In genomic region chr9:74496819-74497749, GRCh38 we compare ENCODE assay signal across 8 cellular contexts. TPM values are rescaled to one million over a fixed set of nuclear protein-coding genes. Genes with fewer than 3 reads are reported as not detected.
A peak's percentile ranks its signal among the peaks of the same experiment; 100 is the strongest.
DNase-seq lines count a peak whose midpoint lies in the region; ATAC-seq, FAIRE-seq and TF ChIP-seq lines count a peak whose summit lies in the region.

Gene RORB, plus strand, starts transcription at chr9:74497335. Its CDS starts 642 bp downstream, at chr9:74497977.

- peak; percentile 24 for DNase-seq in GM06990 (ENCODE audit: extremely low read depth, insufficient read length)
- peak; percentile 33 for DNase-seq in SW480 (ENCODE audit: low spot score)
- peak; percentile 89 for DNase-seq in ecto neural progenitor cell (ENCODE audit: low spot score)
- no peak for DNase-seq in HepG2 (ENCODE audit: low spot score)
- peak; percentile 18 for DNase-seq in stimulated activated CD8-positive, alpha-beta memory T cell treated with anti-CD3 and anti-CD28 coated beads, Interleukin-12 subunit alpha, Interleukin-12 subunit beta, amount 100 ng/mL, for 1 hour (ENCODE audit: low read depth)
- no peak for DNase-seq in erythroblast (lab: John Stamatoyannopoulos, UW)

- TF ChIP-seq POLR2A in HepG2 (IDR thresholded peaks at IDR 0.05; ENCODE audit: insufficient read depth in 1 of 2, low read depth in 2 of 2, low read length in 2 of 2) (no peak), erythroblast (IDR thresholded peaks at IDR 0.05; ENCODE audit: low read length) (no peak)

- no peak for FAIRE-seq in HepG2 (lab: Jason Lieb, UNC)

- H3K9me3 ChIP-seq in HUES48 (ENCODE audit: control insufficient read depth, insufficient read depth, low read length) (no peaks in the 10 kb centered on the region), HepG2 (ENCODE audit: low read length) (no peaks in the 10 kb centered on the region)

- H2AFZ ChIP-seq in HepG2 (ENCODE audit: low read length): no peak within 1 kb of the TSS

- H3K9ac ChIP-seq in HUES48 (ENCODE audit: low read depth, low read length) (0 out of 2 replicates have a peak within 1 kb of the TSS, but pooled peaks have one; percentile 23), HepG2 (ENCODE audit: insufficient read depth, low read depth, low read length) (no peak within 1 kb of the TSS)

- TF ChIP-seq CTCF in GM06990 (IDR thresholded peaks at IDR 0.05; ENCODE audit: insufficient read depth, low read length, poor library complexity, severe bottlenecking) (no peak), HepG2 (CRISPR knock-in tag; IDR thresholded peaks at IDR 0.05) (no peak)

- H3K27ac ChIP-seq in HUES48 (ENCODE audit: low read depth, low read length): no peak within 1 kb of the TSS
- no peak within 1 kb of the TSS for H3K27ac ChIP-seq in HepG2 (ENCODE audit: extremely low read length, insufficient read depth, low read length)

- H3K4me1 ChIP-seq in HUES48 (ENCODE audit: control insufficient read depth, insufficient read depth, low read length) (peaks cover 54% of the 10 kb centered on the region), HepG2 (ENCODE audit: insufficient read depth, low read length) (peaks cover 6% of the 10 kb centered on the region; the same call in 1 of the 2 replicates)

- no TSS peak for BruUV-seq in HepG2 (replicated peaks; lab: Mats Ljungman, UMichigan)

- in situ Hi-C loops in HepG2 (cut with HindIII; ENCODE audit: extremely low pct_ligation_motif_present, low pct_unique_long_range_greater_than_20kb): no loop called here

- 4% methylated on average over 33 of the region's 50 CpGs for WGBS in HepG2 (ENCODE audit: low lambda C conversion rate)

- CTCF ChIA-PET in HepG2 (lab: Yijun Ruan, JAX; ENCODE audit: low intra/inter-chr PET ratio, low total read pairs): no interaction called here

- POLR2A ChIA-PET in HepG2 (lab: Yijun Ruan, JAX): no interaction called here

- TF ChIP-seq RAD21 in HepG2 (CRISPR knock-in tag; IDR thresholded peaks at IDR 0.05): no peak

- ATAC-seq in GM21528 (IDR thresholded peaks at IDR 0.05; ENCODE audit: low FRiP score, unreplicated experiment) (peak; percentile 94), HepG2 (peak; percentile 93)

- no peaks in the 10 kb centered on the region for H3K79me2 ChIP-seq in HepG2 (ENCODE audit: insufficient read depth, low read length)

- TF ChIP-seq EP300 in HepG2 (IDR thresholded peaks at IDR 0.05; ENCODE audit: low read depth in 2 of 2, low read length in 2 of 2) (no peak), HepG2 (CRISPR knock-in tag; IDR thresholded peaks at IDR 0.05; ENCODE audit: borderline replicate concordance) (no peak)

- H3K4me3 ChIP-seq in GM06990 (replicated peaks; ENCODE audit: low read depth, low read length): peak within 1 kb of the TSS; percentile 57
- peak within 1 kb of the TSS; percentile 83 for H3K4me3 ChIP-seq in HUES48 (ENCODE audit: low read depth, low read length)
- peak within 1 kb of the TSS; percentile 36 to 66 (median 45); a peak in 4 of 6 replicates for H3K4me3 ChIP-seq in HepG2 (replicated peaks in 1 of 3; ENCODE audit: insufficient read depth in 1 of 3, low read depth in 2 of 3, low read length in 3 of 3)

- H3K27me3 ChIP-seq in GM06990 (replicated peaks; ENCODE audit: control insufficient read depth, insufficient read depth, low read length): peaks cover 6% of the 10 kb centered on the region
- H3K27me3 ChIP-seq in HUES48 (ENCODE audit: control insufficient read depth, insufficient read depth, low read length): peaks cover 53% of the 10 kb centered on the region
- peaks cover 4 to 36% of the 10 kb centered on the region in 2 experiments; a peak in 3 of 5 replicates for H3K27me3 ChIP-seq in HepG2 (ENCODE audit: control insufficient read depth in 1 of 2, insufficient read depth in 2 of 2, low read length in 2 of 2)

- intact Hi-C loops in HepG2 (cut with micrococcal nuclease; ENCODE audit: unreplicated experiment): no loop called here

- H3K4me2 ChIP-seq in HepG2 (ENCODE audit: low read depth, low read length): peak within 1 kb of the TSS; percentile 63

- no peaks in the 10 kb centered on the region for H4K20me1 ChIP-seq in HepG2 (ENCODE audit: insufficient read depth, low read length)

- no peaks in the 10 kb centered on the region for H3K36me3 ChIP-seq in GM06990 (ENCODE audit: control insufficient read depth, insufficient read depth, low read length)
- H3K36me3 ChIP-seq in HUES48 (ENCODE audit: control insufficient read depth, insufficient read depth, low read length): no peaks in the 10 kb centered on the region
- no peaks in the 10 kb centered on the region for H3K36me3 ChIP-seq in HepG2 (replicated peaks in 1 of 2; ENCODE audit: control insufficient read depth in 1 of 2, insufficient read depth in 2 of 2, low read length in 2 of 2)

TF ChIP-seq in HepG2, 621 proteins besides CTCF, POLR2A, EP300 and RAD21:
- TF ChIP-seq EZH2 (conservative IDR thresholded peaks at IDR 0.05; ENCODE audit: low read depth, low read length): peak; percentile 77; the same call in 1 of the 2 replicates
- 0 out of 2 replicates have a peak, but pooled peaks have one; percentile 26 for TF ChIP-seq GABPB1 (CRISPR knock-in tag; IDR thresholded peaks at IDR 0.05)
- no peak for TF ChIP-seq GTF2F1 (IDR thresholded peaks at IDR 0.05; ENCODE audit: low read length)
- 0 out of 2 replicates have a peak, but pooled peaks have one; percentile 20 for TF ChIP-seq NFYB (CRISPR knock-in tag; IDR thresholded peaks at IDR 0.05)

RNA-seq across cellular contexts. Expression of gene RORB, which starts in this region (rescaled TPM):
- not detected in 2 replicates for total RNA-seq in HepG2 (2016; rRNA removed; fragmentation: Illumina TruSeq; extraction: Trizol)
- total RNA-seq in HepG2 (2016; cell fraction: cytosol; rRNA removed; fragmentation: Illumina TruSeq; extraction: Trizol; ENCODE audit: low read depth): not detected in 2 replicates
- not detected in 2 replicates for total RNA-seq in HepG2 (2016; cell fraction: insoluble cytoplasmic fraction; rRNA removed; fragmentation: Illumina TruSeq; extraction: Trizol)
- not detected in 2 replicates for total RNA-seq in HepG2 (2016; cell fraction: membrane; rRNA removed; fragmentation: Illumina TruSeq; extraction: Trizol)
- total RNA-seq in HepG2 (2016; cell fraction: nucleus; rRNA removed; fragmentation: Illumina TruSeq; extraction: Trizol): not detected in 2 replicates
- polyA plus RNA-seq in HepG2 (2011; rRNA removed): not detected in 2 replicates
- polyA plus RNA-seq in HepG2 (2011; cell fraction: cytosol; rRNA removed): not detected in 2 replicates
- polyA plus RNA-seq in HepG2 (2011; cell fraction: nucleus; rRNA removed): not detected in 2 replicates
- polyA plus RNA-seq in HepG2 (2012): not detected in 2 replicates
- polyA plus RNA-seq in HepG2 (2016; cell fraction: cytosol; fragmentation: Illumina TruSeq; extraction: Trizol; ENCODE audit: low read depth): not detected in 2 replicates
- not detected in 2 replicates for polyA plus RNA-seq in HepG2 (2016; cell fraction: insoluble cytoplasmic fraction; fragmentation: Illumina TruSeq; extraction: Trizol; ENCODE audit: low read depth)
- not detected in 2 replicates for polyA plus RNA-seq in HepG2 (2016; cell fraction: membrane; fragmentation: Illumina TruSeq; extraction: Trizol; ENCODE audit: low read depth)
- not detected in 2 replicates for polyA plus RNA-seq in HepG2 (2016; cell fraction: nucleus; fragmentation: Illumina TruSeq; extraction: Trizol; ENCODE audit: insufficient read depth, low read depth)
- polyA minus RNA-seq in HepG2 (2011; rRNA and poly(A)+ RNA removed; ENCODE audit: low replicate concordance): 0.02 TPM in 1 of 2 replicates, not detected in the other
- not detected in 2 replicates for polyA minus RNA-seq in HepG2 (2011; cell fraction: cytosol; rRNA and poly(A)+ RNA removed)
- polyA minus RNA-seq in HepG2 (2011; cell fraction: nucleus; rRNA and poly(A)+ RNA removed): not detected in 2 replicates

Comparison
In these comparisons a context has a peak if more than half of its experiments do, and no peak if none do; other contexts are left out.
1. Peak in ATAC-seq, H3K4me3 ChIP-seq and H3K4me2 ChIP-seq in HepG2; RNA of the gene not detected or under 1 TPM.
2. DNase-seq: peak in GM06990 (single experiment), SW480 (single experiment), ecto neural progenitor cell (single experiment) and stimulated activated CD8-positive, alpha-beta memory T cell treated with anti-CD3 and anti-CD28 coated beads, Interleukin-12 subunit alpha, Interleukin-12 subunit beta, amount 100 ng/mL, for 1 hour (single experiment); none in HepG2 (single experiment) and erythroblast (0 of 2).
3. Peak in every context shown above with its lines, with median percentiles within 50 percentile points of each other: H3K4me3 ChIP-seq.